ENCODE assay signal across 1 cellular context in the genomic region with DNA sequence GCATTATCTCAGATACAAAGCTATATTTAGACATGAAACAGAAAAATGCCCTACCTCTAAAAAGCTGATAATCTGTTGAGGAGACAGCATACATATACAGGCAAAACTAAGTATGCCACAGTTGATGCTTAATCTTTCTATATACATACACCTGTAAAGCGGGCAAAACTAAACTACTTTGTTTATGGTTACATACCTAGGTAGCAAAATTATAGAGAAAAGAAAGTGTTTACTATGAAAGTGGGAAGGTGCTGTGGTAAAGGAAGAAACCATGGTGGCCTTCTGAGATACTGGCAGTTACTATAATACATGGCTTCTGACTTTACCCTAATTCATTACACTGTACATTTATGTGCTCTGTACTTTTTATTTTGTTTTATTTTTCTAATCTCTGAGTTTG.
TF ChIP-seq lines count a peak whose summit lies in the region.

No MANE protein-coding gene starts in this region.

TF ChIP-seq in GM12878, 131 proteins besides CTCF, POLR2A, EP300 and RAD21 (continued from another document):
- TF ChIP-seq, protein P1, sequence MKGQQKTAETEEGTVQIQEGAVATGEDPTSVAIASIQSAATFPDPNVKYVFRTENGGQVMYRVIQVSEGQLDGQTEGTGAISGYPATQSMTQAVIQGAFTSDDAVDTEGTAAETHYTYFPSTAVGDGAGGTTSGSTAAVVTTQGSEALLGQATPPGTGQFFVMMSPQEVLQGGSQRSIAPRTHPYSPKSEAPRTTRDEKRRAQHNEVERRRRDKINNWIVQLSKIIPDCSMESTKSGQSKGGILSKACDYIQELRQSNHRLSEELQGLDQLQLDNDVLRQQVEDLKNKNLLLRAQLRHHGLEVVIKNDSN (IDR thresholded peaks at IDR 0.05; ENCODE audit: borderline replicate concordance, extremely low read length, insufficient read depth, low read depth, low read length), result no peak
- TF ChIP-seq RBBP5 (conservative IDR thresholded peaks at IDR 0.05) (no peak), E2F8 (IDR thresholded peaks at IDR 0.05; ENCODE audit: low read depth, partially characterized antibody) (no peak), SP1 (IDR thresholded peaks at IDR 0.05; ENCODE audit: low read depth, low read length) (no peak), ATF7 (IDR thresholded peaks at IDR 0.05; ENCODE audit: low read depth) (no peak), ESRRA (IDR thresholded peaks at IDR 0.05; ENCODE audit: low read length) (no peak)
